26 cellular contexts compared by ENCODE assay signal in genomic region chr15:95274038-95274437, GRCh38.
"Had no signal": no experiment of that assay in that cellular context is flagged by ENCODE, and none has a peak within 500 bp of the region (broad histone marks: within the 10 kb centered on the region; RNA-seq: fewer than 3 reads in every experiment).

No MANE protein-coding gene starts in this region.

- ATAC-seq: left colon; lower lobe of right lung; naive thymus-derived CD8-positive, alpha-beta T cell; right cardiac atrium; stimulated activated effector memory CD8-positive, alpha-beta T cell treated with anti-CD3 and anti-CD28 coated beads, Interleukin-12 subunit alpha, Interleukin-12 subunit beta, amount 100 ng/mL, for 72 hours had no signal

- H3K4me1 ChIP-seq: lower lobe of right lung, spleen, thyroid gland, upper lobe of left lung had no signal

- H3K27ac ChIP-seq: lower lobe of right lung, neural progenitor cell, neutrophil, ovary, sigmoid colon, thyroid gland, transverse colon, upper lobe of left lung, vagina had no signal

- H3K36me3 ChIP-seq: lower lobe of right lung, neural progenitor cell, neutrophil, ovary, sigmoid colon, spleen, thyroid gland, transverse colon, upper lobe of left lung, vagina had no signal

- H3K9me3 ChIP-seq: lower lobe of right lung, neutrophil, ovary, sigmoid colon, spleen, thyroid gland, transverse colon, upper lobe of left lung, vagina had no signal

- DNase-seq: head of caudate nucleus; hypothalamus; immature natural killer cell; kidney; left colon; lower lobe of right lung; mammary epithelial cell; mesenchymal stem cell; naive thymus-derived CD8-positive, alpha-beta T cell; nephron progenitor cell; occipital lobe; ovary; right cardiac atrium; sigmoid colon; small intestine; spleen; stimulated activated CD4-positive, alpha-beta T cell treated with anti-CD3 and anti-CD28 coated beads, Interleukin-4, amount 100 ng/mL, for 24 hours; stimulated activated naive CD4-positive, alpha-beta T cell; substantia nigra; thyroid gland; transverse colon; upper lobe of left lung had no signal

- H3K27me3 ChIP-seq: neural progenitor cell, neutrophil, ovary, sigmoid colon, spleen, thyroid gland, transverse colon, upper lobe of left lung, vagina had no signal

- H3K9ac ChIP-seq: neural progenitor cell had no signal

- H3K4me3 ChIP-seq: lower lobe of right lung, neural progenitor cell, ovary, sigmoid colon, spleen, thyroid gland, transverse colon, upper lobe of left lung, vagina had no signal
